6 cellular contexts compared by ENCODE assay signal in the genomic region with DNA sequence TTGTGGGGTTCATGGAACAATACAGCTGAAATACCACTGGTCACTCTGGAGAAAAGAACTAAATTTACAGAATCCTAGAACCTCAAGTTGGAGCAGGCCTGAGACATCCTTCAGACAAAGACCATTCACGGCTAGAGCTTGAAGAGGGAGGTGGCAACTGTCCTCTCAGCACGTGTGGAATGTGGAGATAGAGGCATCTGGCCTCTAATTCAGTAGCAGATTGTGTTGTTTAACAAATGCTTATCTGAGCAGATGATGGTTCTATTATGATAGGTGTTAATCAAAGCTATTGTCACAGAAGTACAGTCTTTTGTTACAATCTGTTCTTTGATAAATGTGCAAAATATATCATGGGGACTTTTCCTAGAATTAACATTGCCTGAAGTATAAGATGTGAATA.
"Had no signal": no experiment of that assay in that cellular context is flagged by ENCODE, and none has a peak within 500 bp of the region (broad histone marks: within the 10 kb centered on the region; RNA-seq: fewer than 3 reads in every experiment).

No MANE protein-coding gene starts in this region.

- DNase-seq: HFFc6, IMR-90, KG1 had no signal

- H3K4me2 ChIP-seq: GM23338 had no signal

- H3K36me3 ChIP-seq: HAP-1 had no signal

- H3K9me3 ChIP-seq: HAP-1 had no signal

- H3K4me3 ChIP-seq: GM23338, HAP-1, K562 had no signal

- H3K4me1 ChIP-seq: HAP-1 had no signal
